ENCODE assay signal across 1 cellular context in the genomic region with DNA sequence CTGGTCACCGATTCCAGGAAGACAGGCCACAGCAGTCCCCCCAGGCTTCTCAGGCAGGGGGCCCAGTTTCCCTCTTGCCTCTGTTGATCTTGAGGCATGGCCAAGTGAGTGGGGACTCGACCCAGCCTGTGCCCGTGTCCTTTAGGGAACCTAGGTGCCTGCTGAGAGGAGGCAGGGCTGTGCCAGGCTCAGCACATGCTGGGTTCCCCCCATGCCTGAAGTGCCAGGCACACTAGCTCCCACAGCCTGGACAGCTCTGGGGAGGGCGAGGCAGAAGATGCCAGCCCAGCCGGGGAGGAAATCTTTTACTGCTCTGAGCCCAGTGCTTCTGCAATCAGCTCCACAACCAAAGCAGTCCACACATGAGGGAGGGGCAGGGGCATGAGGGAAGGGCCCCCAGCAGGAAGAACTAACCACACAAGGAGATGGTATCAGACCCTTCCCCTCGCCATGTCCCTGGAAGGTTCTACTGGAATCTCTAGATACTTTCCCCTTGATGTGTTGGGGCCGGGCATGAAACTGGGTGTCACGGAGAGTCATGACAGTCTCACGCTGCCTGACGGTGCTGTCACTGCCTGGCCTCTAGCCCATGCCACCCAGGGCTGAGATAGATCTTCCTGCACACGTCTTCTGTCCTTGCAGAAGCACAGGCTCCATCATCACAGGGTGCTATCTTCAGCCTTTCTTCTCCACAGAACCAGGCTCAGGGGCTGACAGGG.
TF ChIP-seq lines count a peak whose summit lies in the region.

No MANE protein-coding gene starts in this region.

TF ChIP-seq in K562, 482 proteins besides CTCF, POLR2A, EP300 and RAD21:
- no peak for TF ChIP-seq ZEB2 (IDR thresholded peaks at IDR 0.05)
- TF ChIP-seq HSF4 (CRISPR knock-in tag; IDR thresholded peaks at IDR 0.05; ENCODE audit: borderline replicate concordance), result no peak
- TF ChIP-seq, protein P1, sequence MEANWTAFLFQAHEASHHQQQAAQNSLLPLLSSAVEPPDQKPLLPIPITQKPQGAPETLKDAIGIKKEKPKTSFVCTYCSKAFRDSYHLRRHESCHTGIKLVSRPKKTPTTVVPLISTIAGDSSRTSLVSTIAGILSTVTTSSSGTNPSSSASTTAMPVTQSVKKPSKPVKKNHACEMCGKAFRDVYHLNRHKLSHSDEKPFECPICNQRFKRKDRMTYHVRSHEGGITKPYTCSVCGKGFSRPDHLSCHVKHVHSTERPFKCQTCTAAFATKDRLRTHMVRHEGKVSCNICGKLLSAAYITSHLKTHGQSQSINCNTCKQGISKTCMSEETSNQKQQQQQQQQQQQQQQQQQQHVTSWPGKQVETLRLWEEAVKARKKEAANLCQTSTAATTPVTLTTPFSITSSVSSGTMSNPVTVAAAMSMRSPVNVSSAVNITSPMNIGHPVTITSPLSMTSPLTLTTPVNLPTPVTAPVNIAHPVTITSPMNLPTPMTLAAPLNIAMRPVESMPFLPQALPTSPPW (CRISPR knock-in tag; IDR thresholded peaks at IDR 0.05), result peak; percentile 39
- TF ChIP-seq ZC3H8 (IDR thresholded peaks at IDR 0.05), result no peak
- TF ChIP-seq ARID1B (IDR thresholded peaks at IDR 0.05), result no peak
- TF ChIP-seq ZNF274 (IDR thresholded peaks at IDR 0.05; ENCODE audit: borderline replicate concordance, low read depth, low read length), result no peak
- no peak for TF ChIP-seq ILF3 (IDR thresholded peaks at IDR 0.05; ENCODE audit: borderline replicate concordance)
- TF ChIP-seq CBFA2T2 (conservative IDR thresholded peaks at IDR 0.05), result no peak
- TF ChIP-seq ZSCAN29 (IDR thresholded peaks at IDR 0.05), result no peak
- peak; percentile 17; the same call in 1 of the 2 replicates for TF ChIP-seq CXXC5 (CRISPR knock-in tag; IDR thresholded peaks at IDR 0.05)
- no peak for TF ChIP-seq RBM17 (IDR thresholded peaks at IDR 0.05; ENCODE audit: borderline replicate concordance, low read depth, low read length)
- no peak for TF ChIP-seq FOSL1 (tag; conservative IDR thresholded peaks at IDR 0.05)
- TF ChIP-seq ZBTB7A (IDR thresholded peaks at IDR 0.05; ENCODE audit: borderline replicate concordance, control insufficient read depth, low read depth, low read length), result 0 out of 2 replicates have a peak, but pooled peaks have one; percentile 32
- TF ChIP-seq CBFB (CRISPR knock-in tag; IDR thresholded peaks at IDR 0.05), result 0 out of 2 replicates have a peak, but pooled peaks have one; percentile 51
- no peak for TF ChIP-seq L3MBTL2 (IDR thresholded peaks at IDR 0.05)
- no peak for TF ChIP-seq NR2F6 (CRISPR knock-in tag; IDR thresholded peaks at IDR 0.05)
- TF ChIP-seq, protein P2, sequence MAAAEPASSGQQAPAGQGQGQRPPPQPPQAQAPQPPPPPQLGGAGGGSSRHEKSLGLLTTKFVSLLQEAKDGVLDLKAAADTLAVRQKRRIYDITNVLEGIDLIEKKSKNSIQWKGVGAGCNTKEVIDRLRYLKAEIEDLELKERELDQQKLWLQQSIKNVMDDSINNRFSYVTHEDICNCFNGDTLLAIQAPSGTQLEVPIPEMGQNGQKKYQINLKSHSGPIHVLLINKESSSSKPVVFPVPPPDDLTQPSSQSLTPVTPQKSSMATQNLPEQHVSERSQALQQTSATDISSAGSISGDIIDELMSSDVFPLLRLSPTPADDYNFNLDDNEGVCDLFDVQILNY (CRISPR knock-in tag; IDR thresholded peaks at IDR 0.05), result no peak
- TF ChIP-seq, protein P3, sequence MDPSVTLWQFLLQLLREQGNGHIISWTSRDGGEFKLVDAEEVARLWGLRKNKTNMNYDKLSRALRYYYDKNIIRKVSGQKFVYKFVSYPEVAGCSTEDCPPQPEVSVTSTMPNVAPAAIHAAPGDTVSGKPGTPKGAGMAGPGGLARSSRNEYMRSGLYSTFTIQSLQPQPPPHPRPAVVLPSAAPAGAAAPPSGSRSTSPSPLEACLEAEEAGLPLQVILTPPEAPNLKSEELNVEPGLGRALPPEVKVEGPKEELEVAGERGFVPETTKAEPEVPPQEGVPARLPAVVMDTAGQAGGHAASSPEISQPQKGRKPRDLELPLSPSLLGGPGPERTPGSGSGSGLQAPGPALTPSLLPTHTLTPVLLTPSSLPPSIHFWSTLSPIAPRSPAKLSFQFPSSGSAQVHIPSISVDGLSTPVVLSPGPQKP (CRISPR knock-in tag; IDR thresholded peaks at IDR 0.05), result no peak
- TF ChIP-seq TCF3 (CRISPR knock-in tag; IDR thresholded peaks at IDR 0.05), result no peak
- no peak for TF ChIP-seq RFX1 (IDR thresholded peaks at IDR 0.05)
- TF ChIP-seq SRF (CRISPR knock-in tag; IDR thresholded peaks at IDR 0.05), result no peak
- no peak for TF ChIP-seq CBFA2T3 (IDR thresholded peaks at IDR 0.05)
- no peak for TF ChIP-seq HDAC1 (IDR thresholded peaks at IDR 0.05)
- no peak for TF ChIP-seq TRIM24 (IDR thresholded peaks at IDR 0.05)
- TF ChIP-seq, protein P4, sequence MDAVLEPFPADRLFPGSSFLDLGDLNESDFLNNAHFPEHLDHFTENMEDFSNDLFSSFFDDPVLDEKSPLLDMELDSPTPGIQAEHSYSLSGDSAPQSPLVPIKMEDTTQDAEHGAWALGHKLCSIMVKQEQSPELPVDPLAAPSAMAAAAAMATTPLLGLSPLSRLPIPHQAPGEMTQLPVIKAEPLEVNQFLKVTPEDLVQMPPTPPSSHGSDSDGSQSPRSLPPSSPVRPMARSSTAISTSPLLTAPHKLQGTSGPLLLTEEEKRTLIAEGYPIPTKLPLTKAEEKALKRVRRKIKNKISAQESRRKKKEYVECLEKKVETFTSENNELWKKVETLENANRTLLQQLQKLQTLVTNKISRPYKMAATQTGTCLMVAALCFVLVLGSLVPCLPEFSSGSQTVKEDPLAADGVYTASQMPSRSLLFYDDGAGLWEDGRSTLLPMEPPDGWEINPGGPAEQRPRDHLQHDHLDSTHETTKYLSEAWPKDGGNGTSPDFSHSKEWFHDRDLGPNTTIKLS (IDR thresholded peaks at IDR 0.05; ENCODE audit: borderline replicate concordance, low read depth), result no peak
- TF ChIP-seq, protein P5, sequence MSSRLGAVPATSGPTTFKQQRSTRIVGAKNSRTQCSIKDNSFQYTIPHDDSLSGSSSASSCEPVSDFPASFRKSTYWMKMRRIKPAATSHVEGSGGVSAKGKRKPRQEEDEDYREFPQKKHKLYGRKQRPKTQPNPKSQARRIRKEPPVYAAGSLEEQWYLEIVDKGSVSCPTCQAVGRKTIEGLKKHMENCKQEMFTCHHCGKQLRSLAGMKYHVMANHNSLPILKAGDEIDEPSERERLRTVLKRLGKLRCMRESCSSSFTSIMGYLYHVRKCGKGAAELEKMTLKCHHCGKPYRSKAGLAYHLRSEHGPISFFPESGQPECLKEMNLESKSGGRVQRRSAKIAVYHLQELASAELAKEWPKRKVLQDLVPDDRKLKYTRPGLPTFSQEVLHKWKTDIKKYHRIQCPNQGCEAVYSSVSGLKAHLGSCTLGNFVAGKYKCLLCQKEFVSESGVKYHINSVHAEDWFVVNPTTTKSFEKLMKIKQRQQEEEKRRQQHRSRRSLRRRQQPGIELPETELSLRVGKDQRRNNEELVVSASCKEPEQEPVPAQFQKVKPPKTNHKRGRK (tag; IDR thresholded peaks at IDR 0.05), result no peak
- peak; percentile 9 for TF ChIP-seq TAF1 (IDR thresholded peaks at IDR 0.05; ENCODE audit: control insufficient read depth, extremely low read depth, insufficient read depth, low read length, severe bottlenecking)
- TF ChIP-seq, protein P6, sequence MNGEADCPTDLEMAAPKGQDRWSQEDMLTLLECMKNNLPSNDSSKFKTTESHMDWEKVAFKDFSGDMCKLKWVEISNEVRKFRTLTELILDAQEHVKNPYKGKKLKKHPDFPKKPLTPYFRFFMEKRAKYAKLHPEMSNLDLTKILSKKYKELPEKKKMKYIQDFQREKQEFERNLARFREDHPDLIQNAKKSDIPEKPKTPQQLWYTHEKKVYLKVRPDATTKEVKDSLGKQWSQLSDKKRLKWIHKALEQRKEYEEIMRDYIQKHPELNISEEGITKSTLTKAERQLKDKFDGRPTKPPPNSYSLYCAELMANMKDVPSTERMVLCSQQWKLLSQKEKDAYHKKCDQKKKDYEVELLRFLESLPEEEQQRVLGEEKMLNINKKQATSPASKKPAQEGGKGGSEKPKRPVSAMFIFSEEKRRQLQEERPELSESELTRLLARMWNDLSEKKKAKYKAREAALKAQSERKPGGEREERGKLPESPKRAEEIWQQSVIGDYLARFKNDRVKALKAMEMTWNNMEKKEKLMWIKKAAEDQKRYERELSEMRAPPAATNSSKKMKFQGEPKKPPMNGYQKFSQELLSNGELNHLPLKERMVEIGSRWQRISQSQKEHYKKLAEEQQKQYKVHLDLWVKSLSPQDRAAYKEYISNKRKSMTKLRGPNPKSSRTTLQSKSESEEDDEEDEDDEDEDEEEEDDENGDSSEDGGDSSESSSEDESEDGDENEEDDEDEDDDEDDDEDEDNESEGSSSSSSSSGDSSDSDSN (IDR thresholded peaks at IDR 0.05; ENCODE audit: borderline replicate concordance in 1 of 2, low read depth in 2 of 2, low read length in 2 of 2), result no peak
- no peak for TF ChIP-seq NR2C1 (IDR thresholded peaks at IDR 0.05)
- no peak for TF ChIP-seq NR2C1 (tag; IDR thresholded peaks at IDR 0.05)
- TF ChIP-seq, protein P7, sequence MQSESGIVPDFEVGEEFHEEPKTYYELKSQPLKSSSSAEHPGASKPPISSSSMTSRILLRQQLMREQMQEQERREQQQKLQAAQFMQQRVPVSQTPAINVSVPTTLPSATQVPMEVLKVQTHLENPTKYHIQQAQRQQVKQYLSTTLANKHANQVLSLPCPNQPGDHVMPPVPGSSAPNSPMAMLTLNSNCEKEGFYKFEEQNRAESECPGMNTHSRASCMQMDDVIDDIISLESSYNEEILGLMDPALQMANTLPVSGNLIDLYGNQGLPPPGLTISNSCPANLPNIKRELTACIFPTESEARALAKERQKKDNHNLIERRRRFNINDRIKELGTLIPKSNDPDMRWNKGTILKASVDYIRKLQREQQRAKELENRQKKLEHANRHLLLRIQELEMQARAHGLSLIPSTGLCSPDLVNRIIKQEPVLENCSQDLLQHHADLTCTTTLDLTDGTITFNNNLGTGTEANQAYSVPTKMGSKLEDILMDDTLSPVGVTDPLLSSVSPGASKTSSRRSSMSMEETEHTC (IDR thresholded peaks at IDR 0.05), result no peak
- TF ChIP-seq NCOA6 (IDR thresholded peaks at IDR 0.05), result no peak
- no peak for TF ChIP-seq ZNF561 (CRISPR knock-in tag; conservative IDR thresholded peaks at IDR 0.05)
- no peak for TF ChIP-seq PHB (CRISPR knock-in tag; IDR thresholded peaks at IDR 0.05)
- TF ChIP-seq ZNF212 (CRISPR knock-in tag; IDR thresholded peaks at IDR 0.05), result no peak
- TF ChIP-seq, protein P8, sequence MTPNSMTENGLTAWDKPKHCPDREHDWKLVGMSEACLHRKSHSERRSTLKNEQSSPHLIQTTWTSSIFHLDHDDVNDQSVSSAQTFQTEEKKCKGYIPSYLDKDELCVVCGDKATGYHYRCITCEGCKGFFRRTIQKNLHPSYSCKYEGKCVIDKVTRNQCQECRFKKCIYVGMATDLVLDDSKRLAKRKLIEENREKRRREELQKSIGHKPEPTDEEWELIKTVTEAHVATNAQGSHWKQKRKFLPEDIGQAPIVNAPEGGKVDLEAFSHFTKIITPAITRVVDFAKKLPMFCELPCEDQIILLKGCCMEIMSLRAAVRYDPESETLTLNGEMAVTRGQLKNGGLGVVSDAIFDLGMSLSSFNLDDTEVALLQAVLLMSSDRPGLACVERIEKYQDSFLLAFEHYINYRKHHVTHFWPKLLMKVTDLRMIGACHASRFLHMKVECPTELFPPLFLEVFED (CRISPR knock-in tag; conservative IDR thresholded peaks at IDR 0.05), result no peak
- TF ChIP-seq, protein P9, sequence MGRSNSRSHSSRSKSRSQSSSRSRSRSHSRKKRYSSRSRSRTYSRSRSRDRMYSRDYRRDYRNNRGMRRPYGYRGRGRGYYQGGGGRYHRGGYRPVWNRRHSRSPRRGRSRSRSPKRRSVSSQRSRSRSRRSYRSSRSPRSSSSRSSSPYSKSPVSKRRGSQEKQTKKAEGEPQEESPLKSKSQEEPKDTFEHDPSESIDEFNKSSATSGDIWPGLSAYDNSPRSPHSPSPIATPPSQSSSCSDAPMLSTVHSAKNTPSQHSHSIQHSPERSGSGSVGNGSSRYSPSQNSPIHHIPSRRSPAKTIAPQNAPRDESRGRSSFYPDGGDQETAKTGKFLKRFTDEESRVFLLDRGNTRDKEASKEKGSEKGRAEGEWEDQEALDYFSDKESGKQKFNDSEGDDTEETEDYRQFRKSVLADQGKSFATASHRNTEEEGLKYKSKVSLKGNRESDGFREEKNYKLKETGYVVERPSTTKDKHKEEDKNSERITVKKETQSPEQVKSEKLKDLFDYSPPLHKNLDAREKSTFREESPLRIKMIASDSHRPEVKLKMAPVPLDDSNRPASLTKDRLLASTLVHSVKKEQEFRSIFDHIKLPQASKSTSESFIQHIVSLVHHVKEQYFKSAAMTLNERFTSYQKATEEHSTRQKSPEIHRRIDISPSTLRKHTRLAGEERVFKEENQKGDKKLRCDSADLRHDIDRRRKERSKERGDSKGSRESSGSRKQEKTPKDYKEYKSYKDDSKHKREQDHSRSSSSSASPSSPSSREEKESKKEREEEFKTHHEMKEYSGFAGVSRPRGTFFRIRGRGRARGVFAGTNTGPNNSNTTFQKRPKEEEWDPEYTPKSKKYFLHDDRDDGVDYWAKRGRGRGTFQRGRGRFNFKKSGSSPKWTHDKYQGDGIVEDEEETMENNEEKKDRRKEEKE (IDR thresholded peaks at IDR 0.05; ENCODE audit: borderline replicate concordance in 1 of 2, control insufficient read depth in 1 of 2, low read depth in 2 of 2, low read length in 1 of 2), result no peak
- no peak for TF ChIP-seq TSC22D4 (tag; IDR thresholded peaks at IDR 0.05)
- TF ChIP-seq SREBF1 (IDR thresholded peaks at IDR 0.05; ENCODE audit: borderline replicate concordance, low read depth, low read length), result no peak
- no peak for TF ChIP-seq MEIS2 (IDR thresholded peaks at IDR 0.05; ENCODE audit: partially characterized antibody)
- no peak for TF ChIP-seq ZNF224 (CRISPR knock-in tag; IDR thresholded peaks at IDR 0.05)
- TF ChIP-seq, protein P10, sequence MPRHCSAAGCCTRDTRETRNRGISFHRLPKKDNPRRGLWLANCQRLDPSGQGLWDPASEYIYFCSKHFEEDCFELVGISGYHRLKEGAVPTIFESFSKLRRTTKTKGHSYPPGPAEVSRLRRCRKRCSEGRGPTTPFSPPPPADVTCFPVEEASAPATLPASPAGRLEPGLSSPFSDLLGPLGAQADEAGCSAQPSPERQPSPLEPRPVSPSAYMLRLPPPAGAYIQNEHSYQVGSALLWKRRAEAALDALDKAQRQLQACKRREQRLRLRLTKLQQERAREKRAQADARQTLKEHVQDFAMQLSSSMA (CRISPR knock-in tag; IDR thresholded peaks at IDR 0.05), result no peak
